Comparison of ENCODE assay signal across 15 cellular contexts in genomic region chr19:4908311-4908710, GRCh38. TPM values are rescaled to one million over a fixed set of nuclear protein-coding genes. Genes with fewer than 3 reads are reported as not detected.
DNase-seq lines count a peak whose midpoint lies in the region; ATAC-seq and TF ChIP-seq lines count a peak whose summit lies in the region.
"Had no signal": no experiment of that assay in that cellular context is flagged by ENCODE, and none has a peak within 500 bp of the region (broad histone marks: within the 10 kb centered on the region; RNA-seq: fewer than 3 reads in every experiment).

No MANE protein-coding gene starts in this region.

- H3K4me1 ChIP-seq in NT2/D1 (ENCODE audit: insufficient read depth, insufficient read length) (peaks cover 12% of the 10 kb centered on the region), endodermal cell (ENCODE audit: control insufficient read depth, insufficient read depth, low read length) (peaks cover 12% of the 10 kb centered on the region)

- no peaks in the 10 kb centered on the region for H3K27me3 ChIP-seq in NT2/D1 (ENCODE audit: insufficient read depth, insufficient read length)
- H3K27me3 ChIP-seq in endodermal cell (ENCODE audit: control insufficient read depth, insufficient read depth, low read length, poor library complexity, severe bottlenecking): no peaks in the 10 kb centered on the region

- H3K4me3 ChIP-seq in NT2/D1 (ENCODE audit: insufficient read length, low read depth) (no peak overlapping the region), endodermal cell (ENCODE audit: low read length) (no peak overlapping the region)
- H3K4me3 ChIP-seq: psoas muscle had no signal

- H3K36me3 Mint-ChIP-seq in activated naive CD4-positive, alpha-beta T cell treated with anti-CD3 and anti-CD28 coated beads, Interleukin-2, amount 10 ng/mL, durations not matched to agents 7 days and 5 days: peaks cover 25% of the 10 kb centered on the region
- H3K36me3 Mint-ChIP-seq in endodermal cell (ENCODE audit: low read depth): peaks cover 17% of the 10 kb centered on the region
- peaks cover 15 to 16% of the 10 kb centered on the region in 2 donors for H3K36me3 Mint-ChIP-seq in stimulated activated naive B cell treated with anti-CD40 and anti-IgM and Interleukin-4, amounts not matched to agents 10 μg/mL and 1 μg/mL and 100 μg/mL, for 72 hours

- CTCF ChIA-PET in activated naive CD4-positive, alpha-beta T cell treated with anti-CD3 and anti-CD28 coated beads, Interleukin-2, amount 10 ng/mL, durations not matched to agents 7 days and 5 days (lab: Charles Lee): interaction anchor here (1.0 to 1.5 kb wide), 3 partner anchors 35 to 41 kb away, joined by 3 to 5 read pairs (median 3); no protein-coding TSS in a partner anchor

- no peak for DNase-seq in activated naive CD4-positive, alpha-beta T cell treated with anti-CD3 and anti-CD28 coated beads, Interleukin-2, amount 10 ng/mL, durations not matched to agents 7 days and 5 days
- no peak for DNase-seq in activated naive CD4-positive, alpha-beta T cell treated with anti-CD3 and anti-CD28 coated beads, Interleukin-2, amount 50 U/mL, for 16 hours
- DNase-seq in NT2/D1 (ENCODE audit: low read depth, low spot score) (no peak), endodermal cell (no peak), activated gamma-delta T cell (lab: John Stamatoyannopoulos, UW) (no peak), SKM-1 treated with dmso at 0.1 percent for 144 hours (lab: John Stamatoyannopoulos, UW; ENCODE audit: unreplicated experiment) (no peak), NCI-H2171 (lab: John Stamatoyannopoulos, UW) (no peak)
- no peak for DNase-seq in stimulated activated naive B cell treated with anti-CD40 and anti-IgM and Interleukin-4, amounts not matched to agents 10 μg/mL and 1 μg/mL and 100 μg/mL, for 72 hours
- DNase-seq: activated effector memory CD4-positive, alpha-beta T cell treated with Interleukin-2 at 50 U/mL for 16 hours; cerebellar nuclear complex; erythroblast; mammary epithelial cell; NCI-H510A; stimulated activated naive CD4-positive, alpha-beta T cell had no signal

- no peak overlapping the region for H3K27ac ChIP-seq in endodermal cell (ENCODE audit: low read depth, low read length)
- H3K27ac ChIP-seq: psoas muscle had no signal

- peaks cover 34% of the 10 kb centered on the region for H3K4me1 Mint-ChIP-seq in activated naive CD4-positive, alpha-beta T cell treated with anti-CD3 and anti-CD28 coated beads, Interleukin-2, amount 10 ng/mL, durations not matched to agents 7 days and 5 days
- peaks cover 22% of the 10 kb centered on the region for H3K4me1 Mint-ChIP-seq in endodermal cell
- H3K4me1 Mint-ChIP-seq in stimulated activated naive B cell treated with anti-CD40 and anti-IgM and Interleukin-4, amounts not matched to agents 10 μg/mL and 1 μg/mL and 100 μg/mL, for 72 hours: peaks cover 30 to 44% of the 10 kb centered on the region in 2 donors

- H3K4me3 Mint-ChIP-seq in activated naive CD4-positive, alpha-beta T cell treated with anti-CD3 and anti-CD28 coated beads, Interleukin-2, amount 10 ng/mL, durations not matched to agents 7 days and 5 days: peak overlapping the region; percentile 50
- H3K4me3 Mint-ChIP-seq in endodermal cell: peak overlapping the region; percentile 74
- H3K4me3 Mint-ChIP-seq in stimulated activated naive B cell treated with anti-CD40 and anti-IgM and Interleukin-4, amounts not matched to agents 10 μg/mL and 1 μg/mL and 100 μg/mL, for 72 hours: peak overlapping the region; percentile 73 to 83

- ATAC-seq in stimulated activated naive B cell treated with anti-CD40 and anti-IgM and Interleukin-4, amounts not matched to agents 10 μg/mL and 1 μg/mL and 100 μg/mL, for 72 hours (replicated peaks): no peak
- ATAC-seq: psoas muscle had no signal

- peak overlapping the region; percentile 91 for H3K9ac ChIP-seq in NT2/D1 (ENCODE audit: insufficient read length, low read depth)
- H3K9ac ChIP-seq in endodermal cell (ENCODE audit: extremely low read depth, low read length, poor library complexity, severe bottlenecking): no peak overlapping the region

- H3K9me3 ChIP-seq in NT2/D1 (ENCODE audit: insufficient read depth, low read length) (no peaks in the 10 kb centered on the region), endodermal cell (ENCODE audit: control insufficient read depth, low read length) (no peaks in the 10 kb centered on the region)
- H3K9me3 ChIP-seq: psoas muscle had no signal

- peaks cover 5% of the 10 kb centered on the region for H3K27me3 Mint-ChIP-seq in activated naive CD4-positive, alpha-beta T cell treated with anti-CD3 and anti-CD28 coated beads, Interleukin-2, amount 10 ng/mL, durations not matched to agents 7 days and 5 days
- peaks cover 4% of the 10 kb centered on the region for H3K27me3 Mint-ChIP-seq in endodermal cell (ENCODE audit: insufficient read depth)
- no peaks in the 10 kb centered on the region for H3K27me3 Mint-ChIP-seq in stimulated activated naive B cell treated with anti-CD40 and anti-IgM and Interleukin-4, amounts not matched to agents 10 μg/mL and 1 μg/mL and 100 μg/mL, for 72 hours

- H3K27ac Mint-ChIP-seq in activated naive CD4-positive, alpha-beta T cell treated with anti-CD3 and anti-CD28 coated beads, Interleukin-2, amount 10 ng/mL, durations not matched to agents 7 days and 5 days: no peak overlapping the region
- H3K27ac Mint-ChIP-seq in endodermal cell: no peak overlapping the region
- peak overlapping the region; percentile 7 for H3K27ac Mint-ChIP-seq in stimulated activated naive B cell treated with anti-CD40 and anti-IgM and Interleukin-4, amounts not matched to agents 10 μg/mL and 1 μg/mL and 100 μg/mL, for 72 hours

- H3K36me3 ChIP-seq in NT2/D1 (ENCODE audit: insufficient read depth, insufficient read length, low read length) (peaks cover 30% of the 10 kb centered on the region), endodermal cell (ENCODE audit: control insufficient read depth, insufficient read depth, low read length) (peaks cover 15% of the 10 kb centered on the region)

- no peak for TF ChIP-seq CTCF in endodermal cell (conservative IDR thresholded peaks at IDR 0.05)

- no peaks in the 10 kb centered on the region for H3K9me3 Mint-ChIP-seq in activated naive CD4-positive, alpha-beta T cell treated with anti-CD3 and anti-CD28 coated beads, Interleukin-2, amount 10 ng/mL, durations not matched to agents 7 days and 5 days
- no peaks in the 10 kb centered on the region for H3K9me3 Mint-ChIP-seq in endodermal cell
- H3K9me3 Mint-ChIP-seq in stimulated activated naive B cell treated with anti-CD40 and anti-IgM and Interleukin-4, amounts not matched to agents 10 μg/mL and 1 μg/mL and 100 μg/mL, for 72 hours: no peaks in the 10 kb centered on the region

- WGBS in endodermal cell (ENCODE audit: insufficient coverage in 1 of 2, insufficient read length in 1 of 2), 2 experiments: 77 to 81% methylated on average over 5 to 6 of the region's 6 CpGs

RNA-seq across cellular contexts. Expression of gene UHRF1, which starts 1.0 kb away (rescaled TPM):
- 10 to 100 TPM; 54.6 to 59.4 TPM for total RNA-seq in endodermal cell
- 59.3 TPM for polyA plus RNA-seq in endodermal cell (2013, experiment 1 of 2)
- 57.0 TPM for polyA plus RNA-seq in endodermal cell (2013, experiment 2 of 2)

RNA-seq across cellular contexts. Expression of gene ARRDC5, which starts 5.6 kb away (rescaled TPM):
- total RNA-seq in endodermal cell: not detected
- not detected for polyA plus RNA-seq in endodermal cell (2013, experiment 1 of 2)
- not detected for polyA plus RNA-seq in endodermal cell (2013, experiment 2 of 2)
- total RNA-seq: mammary epithelial cell, psoas muscle had no signal
- polyA plus RNA-seq: mammary epithelial cell, psoas muscle had no signal

RNA-seq across cellular contexts. Expression of gene PLIN3, which starts 40.8 kb away (rescaled TPM):
- 10 to 100 TPM; 80.0 to 80.9 TPM for total RNA-seq in endodermal cell
- polyA plus RNA-seq in endodermal cell (2013, experiment 1 of 2): 62.6 TPM
- polyA plus RNA-seq in endodermal cell (2013, experiment 2 of 2): 69.5 TPM
